In genomic region chr12:119225454-119225853, GRCh38 we compare ENCODE assay signal across 19 cellular contexts. TPM values are rescaled to one million over a fixed set of nuclear protein-coding genes. Genes with fewer than 3 reads are reported as not detected.
DNase-seq lines count a peak whose midpoint lies in the region; ATAC-seq and TF ChIP-seq lines count a peak whose summit lies in the region.
"Had no signal": no experiment of that assay in that cellular context is flagged by ENCODE, and none has a peak within 500 bp of the region (broad histone marks: within the 10 kb centered on the region; RNA-seq: fewer than 3 reads in every experiment).

No MANE protein-coding gene starts in this region.

- no peak overlapping the region for H3K23ac ChIP-seq in mesenchymal stem cell (ENCODE audit: low read length in 2 of 2)

- no peak overlapping the region for H2BK5ac ChIP-seq in mesenchymal stem cell (ENCODE audit: low read depth, low read length, poor library complexity, severe bottlenecking)

- DNase-seq in left ventricle myocardium superior (no peak), right atrium auricular region (ENCODE audit: low spot score) (no peak), NCI-H446 treated with DMSO at 0.1 percent for 48 hours (lab: John Stamatoyannopoulos, UW) (peak; percentile 42), epithelial cell of proximal tubule (ENCODE audit: low read depth) (no peak), superior temporal gyrus (ENCODE audit: extremely low spot score) (no peak), medulla oblongata (ENCODE audit: extremely low spot score) (no peak), mesenchymal stem cell (no peak)
- no peak for DNase-seq in activated CD4-positive, CD25-positive, alpha-beta regulatory T cell (lab: John Stamatoyannopoulos, UW)
- DNase-seq: activated CD4-positive, alpha-beta T cell treated with anti-CD3 and anti-CD28 coated beads for 1 hour; activated CD8-positive, alpha-beta memory T cell treated with anti-CD3 and anti-CD28 coated beads, Interleukin-2, amount 50 U/mL, for 4 hours; activated gamma-delta T cell; dorsolateral prefrontal cortex; H9; NCI-H526 treated with DMSO at 0.1 percent for 48 hours; stimulated activated CD4-positive, alpha-beta T cell treated with anti-CD3 and anti-CD28 coated beads, Interleukin-4, amount 100 ng/mL, for 1 hour; uterus had no signal

- no peak overlapping the region for H4K8ac ChIP-seq in mesenchymal stem cell (ENCODE audit: low read length)

- no peak overlapping the region for H2BK120ac ChIP-seq in mesenchymal stem cell (ENCODE audit: low read depth, low read length)

- peak; percentile 30 for ATAC-seq in left ventricle myocardium superior
- ATAC-seq: K562 had no signal

- WGBS in mesenchymal stem cell = 63% methylated on average over 4 of the region's 4 CpGs

- H3K27ac ChIP-seq in right atrium auricular region = no peak overlapping the region
- H3K27ac ChIP-seq in mesenchymal stem cell (ENCODE audit: low read length, poor library complexity, severe bottlenecking) = no peak overlapping the region
- H3K27ac ChIP-seq: dorsolateral prefrontal cortex, PC-9, SK-N-MC, uterus had no signal

- no peak overlapping the region for H3K14ac ChIP-seq in mesenchymal stem cell (ENCODE audit: low read length in 2 of 2)

- no peaks in the 10 kb centered on the region for H3K36me3 ChIP-seq in right atrium auricular region
- no peaks in the 10 kb centered on the region for H3K36me3 ChIP-seq in mesenchymal stem cell (ENCODE audit: control insufficient read depth in 1 of 2, insufficient read depth in 2 of 2, low read depth in 1 of 2, low read length in 2 of 2)
- H3K36me3 ChIP-seq: uterus had no signal

- H2BK15ac ChIP-seq in mesenchymal stem cell (ENCODE audit: low read depth, poor library complexity, severe bottlenecking) = no peak overlapping the region

- H2AK5ac ChIP-seq in mesenchymal stem cell (ENCODE audit: low read length, severe bottlenecking) = no peak overlapping the region

- TF ChIP-seq CTCF in right atrium auricular region (IDR thresholded peaks at IDR 0.05) (no peak), epithelial cell of proximal tubule (conservative IDR thresholded peaks at IDR 0.05; ENCODE audit: low read depth, low read length) (peak; percentile 28)

- no peak overlapping the region for H2BK12ac ChIP-seq in mesenchymal stem cell (ENCODE audit: low read length in 2 of 2)

- H3K79me1 ChIP-seq in mesenchymal stem cell (replicated peaks; ENCODE audit: low read length, poor library complexity, severe bottlenecking) = no peaks in the 10 kb centered on the region

- no peak overlapping the region for H2AFZ ChIP-seq in mesenchymal stem cell (ENCODE audit: low read depth, low read length)
- H2AFZ ChIP-seq: PC-9 had no signal

- H3K4ac ChIP-seq in mesenchymal stem cell (ENCODE audit: low read depth in 1 of 2, low read length in 2 of 2) = no peak overlapping the region

- H3K4me2 ChIP-seq in mesenchymal stem cell (ENCODE audit: low read length, poor library complexity, severe bottlenecking) = no peak overlapping the region
- H3K4me2 ChIP-seq: PC-9 had no signal

- intact Hi-C loops in left ventricle myocardium superior (cut with micrococcal nuclease) = no loop called here

- no peak overlapping the region for H3K9ac ChIP-seq in mesenchymal stem cell (ENCODE audit: low read length)

- H3K27me3 ChIP-seq in right atrium auricular region (no peaks in the 10 kb centered on the region), mesenchymal stem cell (ENCODE audit: control insufficient read depth in 1 of 2, insufficient read depth in 1 of 2, low read length in 2 of 2) (no peaks in the 10 kb centered on the region)
- H3K27me3 ChIP-seq: uterus had no signal

- H3K4me1 ChIP-seq in right atrium auricular region (no peaks in the 10 kb centered on the region), mesenchymal stem cell (ENCODE audit: control insufficient read depth, insufficient read depth, low read depth, low read length) (no peaks in the 10 kb centered on the region)
- H3K4me1 ChIP-seq: uterus had no signal

- H3K9me3 ChIP-seq in right atrium auricular region (no peaks in the 10 kb centered on the region), mesenchymal stem cell (ENCODE audit: control insufficient read depth, low read length) (no peaks in the 10 kb centered on the region)
- H3K9me3 ChIP-seq: uterus had no signal

- H3K18ac ChIP-seq in mesenchymal stem cell (ENCODE audit: low read depth in 1 of 2, low read length in 2 of 2) = no peak overlapping the region

- H3K4me3 ChIP-seq in right atrium auricular region = no peak overlapping the region
- H3K4me3 ChIP-seq in epithelial cell of proximal tubule (ENCODE audit: low read depth, low read length) = no peak overlapping the region
- H3K4me3 ChIP-seq in mesenchymal stem cell (ENCODE audit: insufficient read depth in 1 of 2, low read depth in 1 of 2, low read length in 2 of 2) = no peak overlapping the region
- H3K4me3 ChIP-seq: dorsolateral prefrontal cortex, K562, PC-9, SK-N-MC, uterus had no signal

- no peak overlapping the region for H4K91ac ChIP-seq in mesenchymal stem cell (ENCODE audit: low read length)

RNA-seq across cellular contexts. Expression of gene HSPB8, which starts 46.7 kb away (rescaled TPM):
- total RNA-seq in left ventricle myocardium superior (504 TPM), right atrium auricular region (100 to 1,000 TPM; 469 to 530 TPM), epithelial cell of proximal tubule (18.6 and 32.3 TPM in 2 replicates)
- 32.2 TPM for polyA plus RNA-seq in mesenchymal stem cell (2013, experiment 1 of 2)
- 32.7 TPM for polyA plus RNA-seq in mesenchymal stem cell (2013, experiment 2 of 2)
- polyA plus RNA-seq: K562 had no signal

Comparison
In these comparisons a context has a peak if more than half of its experiments do, and no peak if none do; other contexts are left out.
1. RNA of gene HSPB8, which starts 46.7 kb away (total RNA-seq): 469 to 530 TPM in right atrium auricular region and 504 TPM in left ventricle myocardium superior (single experiment); 18.6 to 32.3 TPM in epithelial cell of proximal tubule; every median in the first group is over 10 times any median in the second.